ENCODE assay signal across 8 cellular contexts in genomic region chr22:37193629-37194191, GRCh38. TPM values are rescaled to one million over a fixed set of nuclear protein-coding genes. Genes with fewer than 3 reads are reported as not detected.
DNase-seq lines count a peak whose midpoint lies in the region; ATAC-seq, FAIRE-seq and TF ChIP-seq lines count a peak whose summit lies in the region.

No MANE protein-coding gene starts in this region.

- H3K9me2 ChIP-seq in OCI-LY7 (ENCODE audit: insufficient read depth, low read length) = no peaks in the 10 kb centered on the region

- H3K9ac ChIP-seq in GM12878 (ENCODE audit: control insufficient read depth, insufficient read depth, low read length) (0 out of 2 replicates have a peak overlapping the region, but pooled peaks have one; percentile 9), trophoblast cell (ENCODE audit: low read length) (no peak overlapping the region)

- RAD21 ChIA-PET in GM12878 (lab: Charles Lee; ENCODE audit: unreplicated experiment) = interaction anchor here (0.9 to 3.2 kb wide), 6 partner anchors 29 to 148 kb away, joined by 3 to 22 read pairs (median 4); partner anchors contain the start of gene IL2RB

- H2BK5ac ChIP-seq in trophoblast cell (ENCODE audit: low read depth, low read length, poor library complexity) = no peak overlapping the region

- in situ Hi-C loops in GM12878 (cut with MboI) = no loop called here

- H3K4me3 ChIP-seq in GM12878 = no peak overlapping the region
- H3K4me3 ChIP-seq in trophoblast cell (ENCODE audit: low read depth, low read length) = no peak overlapping the region
- H3K4me3 ChIP-seq in OCI-LY7 (ENCODE audit: low read depth, low read length, poor library complexity, severe bottlenecking) = no peak overlapping the region

- no peak overlapping the region for H3K4ac ChIP-seq in trophoblast cell (ENCODE audit: low read depth, low read length)

- H3K36me3 ChIP-seq in GM12878 (ENCODE audit: control insufficient read depth in 2 of 2, insufficient read depth in 2 of 2, low read length in 1 of 2) = no peaks in the 10 kb centered on the region
- H3K36me3 ChIP-seq in trophoblast cell (ENCODE audit: control insufficient read depth in 1 of 2, insufficient read depth in 2 of 2, low read length in 2 of 2) = no peaks in the 10 kb centered on the region
- no peaks in the 10 kb centered on the region for H3K36me3 ChIP-seq in OCI-LY7 (ENCODE audit: insufficient read depth, low read length)

- intact Hi-C loops in GM12878 (cut with micrococcal nuclease; ENCODE audit: unreplicated experiment) (loop anchor here (1.0 to 10.0 kb wide), 3 partner anchors 27 to 409 kb away; partner anchors contain the start of gene IL2RB), OCI-LY7 (cut with micrococcal nuclease; ENCODE audit: unreplicated experiment) (no loop called here)

- H3K27ac ChIP-seq in GM12878 (ENCODE audit: control insufficient read depth, insufficient read depth) (peak overlapping the region; percentile 49), trophoblast cell (ENCODE audit: low read depth, low read length) (no peak overlapping the region), OCI-LY7 (ENCODE audit: low read depth, low read length, poor library complexity, severe bottlenecking) (no peak overlapping the region)

- CTCF ChIA-PET in GM12878 (lab: Yijun Ruan, JAX) = interaction anchor here (0.6 to 6.4 kb wide), 14 partner anchors 13 to 148 kb away, joined by 3 to 53 read pairs (median 3); partner anchors contain the start of gene IL2RB
- CTCF ChIA-PET in OCI-LY7 (lab: Charles Lee; ENCODE audit: unreplicated experiment) = no interaction called here

- BruUV-seq in GM12878 (replicated peaks; lab: Mats Ljungman, UMichigan) = no TSS peak
- no TSS peak for BruUV-seq in OCI-LY7 (replicated peaks; lab: Mats Ljungman, UMichigan)

- H4K20me1 ChIP-seq in GM12878 (ENCODE audit: control insufficient read depth, insufficient read depth) = no peaks in the 10 kb centered on the region
- H4K20me1 ChIP-seq in OCI-LY7 (ENCODE audit: insufficient read depth, low read length) = no peaks in the 10 kb centered on the region

- TF ChIP-seq POLR2A in GM12878 (IDR thresholded peaks at IDR 0.05; ENCODE audit: low read depth, low read length) = no peak

- H3K9me3 ChIP-seq in GM12878 (replicated peaks; ENCODE audit: control insufficient read depth, insufficient read depth, low read length) = no peaks in the 10 kb centered on the region; the same call in 2 of the 3 replicates
- peaks cover 1% of the 10 kb centered on the region for H3K9me3 ChIP-seq in trophoblast cell (ENCODE audit: insufficient read depth, low read depth, low read length)
- peaks cover 12% of the 10 kb centered on the region; the same call in 1 of the 2 replicates for H3K9me3 ChIP-seq in OCI-LY7 (ENCODE audit: low read length)

- peak overlapping the region; percentile 65 for H2AFZ ChIP-seq in GM12878 (ENCODE audit: control insufficient read depth, low read depth, low read length)
- no peak overlapping the region for H2AFZ ChIP-seq in trophoblast cell (ENCODE audit: insufficient read depth, low read length, poor library complexity)
- no peak overlapping the region for H2AFZ ChIP-seq in OCI-LY7 (ENCODE audit: low read length)

- peak; percentile 34 for ATAC-seq in GM12878

- POLR2A ChIA-PET in GM12878 (lab: Charles Lee) (interaction anchor here (0.7 to 2.1 kb wide), 10 partner anchors 8 to 66 kb away, joined by 3 to 10 read pairs (median 4); partner anchors contain the start of genes IL2RB and RAC2), OCI-LY7 (lab: Charles Lee) (interaction anchor here (0.8 kb wide), 1 partner anchor 15 kb away, joined by 4 read pairs; no protein-coding TSS in a partner anchor)

- H3K79me2 ChIP-seq in GM12878 (ENCODE audit: control insufficient read depth, insufficient read depth, low read length) = peaks cover 5% of the 10 kb centered on the region; the same call in 1 of the 2 replicates
- H3K79me2 ChIP-seq in trophoblast cell (ENCODE audit: control insufficient read depth, insufficient read depth, low read length, poor library complexity) = peaks cover 10% of the 10 kb centered on the region
- H3K79me2 ChIP-seq in OCI-LY7 (ENCODE audit: insufficient read depth, low read depth, low read length) = no peaks in the 10 kb centered on the region

- H2BK120ac ChIP-seq in trophoblast cell (ENCODE audit: insufficient read depth, low read length, poor library complexity) = no peak overlapping the region

- TF ChIP-seq CTCF in GM12878 (IDR thresholded peaks at IDR 0.05 in 2 of 3, conservative IDR thresholded peaks at IDR 0.05 in 1 of 3; ENCODE audit: control insufficient read depth in 2 of 3, extremely low read depth in 1 of 3, insufficient read depth in 1 of 3, low read depth in 3 of 3, low read length in 3 of 3) = no peak
- TF ChIP-seq CTCF in OCI-LY7 (conservative IDR thresholded peaks at IDR 0.05; ENCODE audit: low read length) = no peak
- TF ChIP-seq CTCF in D721Med (IDR thresholded peaks at IDR 0.05; ENCODE audit: insufficient read depth, missing control alignments) = no peak

- H3K23ac ChIP-seq in trophoblast cell (ENCODE audit: low read length) = no peak overlapping the region

- peak in 1 of 2 experiments; percentile 57; a peak in 1 of 4 replicates for TF ChIP-seq EP300 in GM12878 (IDR thresholded peaks at IDR 0.05; ENCODE audit: borderline replicate concordance in 1 of 2, control insufficient read depth in 1 of 2, low read depth in 2 of 2, low read length in 2 of 2)

- H3K4me1 ChIP-seq in GM12878 (ENCODE audit: control insufficient read depth, insufficient read depth, low read length) (peaks cover 18% of the 10 kb centered on the region), trophoblast cell (ENCODE audit: control insufficient read depth in 1 of 2, insufficient read depth in 2 of 2, low read length in 2 of 2) (peaks cover 26 to 31% of the 10 kb centered on the region in 2 experiments), OCI-LY7 (ENCODE audit: insufficient read depth, low read length, poor library complexity, severe bottlenecking) (peaks cover 5% of the 10 kb centered on the region)

- SMC1A ChIA-PET in GM12878 (lab: Charles Lee; ENCODE audit: uncharacterized antibody, unreplicated experiment) = interaction anchor here (0.6 to 5.5 kb wide), 17 partner anchors 10 to 234 kb away, joined by 3 to 64 read pairs (median 3); partner anchors contain the start of gene IL2RB

- peaks cover 33% of the 10 kb centered on the region for H3K79me1 ChIP-seq in trophoblast cell (ENCODE audit: low read length)

- H3K14ac ChIP-seq in trophoblast cell (ENCODE audit: low read length) = no peak overlapping the region

- H4K12ac ChIP-seq in trophoblast cell (ENCODE audit: low read depth, low read length) = no peak overlapping the region

- no peak overlapping the region for H2AK5ac ChIP-seq in trophoblast cell (ENCODE audit: low read length)

- 19% methylated on average over 10 of the region's 10 CpGs for WGBS in GM12878 (ENCODE audit: insufficient coverage, insufficient replicate concordance, low lambda C conversion rate, missing lambda C conversion rate)
- WGBS in trophoblast cell (ENCODE audit: extremely low coverage, insufficient coverage, insufficient read length) = no CpG with 5 or more reads among the region's 10 CpGs

- no peak for TF ChIP-seq RAD21 in GM12878 (IDR thresholded peaks at IDR 0.05; ENCODE audit: insufficient read depth, low read depth, low read length)

- no peak for FAIRE-seq in GM12878 (lab: Jason Lieb, UNC)
- FAIRE-seq in D721Med (lab: Jason Lieb, UNC) = no peak

- H3K18ac ChIP-seq in trophoblast cell (ENCODE audit: low read length) = no peak overlapping the region

- H2BK12ac ChIP-seq in trophoblast cell (ENCODE audit: low read length) = peak overlapping the region; percentile 75

- H3K4me2 ChIP-seq in GM12878 (ENCODE audit: control insufficient read depth, insufficient read depth) (peak overlapping the region; percentile 11; the same call in 1 of the 2 replicates), trophoblast cell (ENCODE audit: low read length) (no peak overlapping the region), OCI-LY7 (ENCODE audit: low read length) (no peak overlapping the region)

- H3K27me3 ChIP-seq in GM12878 (replicated peaks in 1 of 2; ENCODE audit: control insufficient read depth in 2 of 2, insufficient read depth in 2 of 2, low read length in 1 of 2) = no peaks in the 10 kb centered on the region
- H3K27me3 ChIP-seq in trophoblast cell (ENCODE audit: insufficient read depth, low read length) = no peaks in the 10 kb centered on the region

- no peak overlapping the region for H4K8ac ChIP-seq in trophoblast cell (ENCODE audit: low read depth, low read length)

- no peak overlapping the region for H4K91ac ChIP-seq in trophoblast cell (ENCODE audit: low read depth, low read length)

- DNase-seq in CMK (ENCODE audit: low read depth) (peak; percentile 94), OCI-M1 (lab: John Stamatoyannopoulos, UW) (peak; percentile 97), GM12878 (ENCODE audit: low read depth, low spot score) (no peak), trophoblast cell (peak in 1 of 2 donors; percentile 40), OCI-LY7 (ENCODE audit: low spot score) (no peak), D721Med (ENCODE audit: insufficient read length, low spot score) (no peak), GM19238 (ENCODE audit: insufficient read length, low spot score) (no peak), NCI-H2029 treated with DMSO at 0.1 percent for 48 hours (lab: John Stamatoyannopoulos, UW) (no peak)

RNA-seq across cellular contexts. Expression of gene C1QTNF6, which starts 5.7 kb away (rescaled TPM):
- total RNA-seq in GM12878 (2013; cell fraction: nucleolus; rRNA removed) = 23.7 and 26.2 TPM in 2 replicates
- 1.1 and 1.3 TPM in 2 replicates for total RNA-seq in GM12878 (2014; rRNA removed)
- 1.6 and 1.7 TPM in 2 replicates for total RNA-seq in GM12878 (2014; rRNA removed; fragmentation: Illumina TruSeq; extraction: Trizol)
- total RNA-seq in GM12878 (2021) = 2.1 and 2.4 TPM in 2 replicates
- 2.3 TPM for polyA plus RNA-seq in GM12878 (2011; ENCODE audit: low read depth)
- 3.9 and 4.1 TPM in 2 replicates for polyA plus RNA-seq in GM12878 (2011; rRNA removed)
- polyA plus RNA-seq in GM12878 (2011; cell fraction: cytosol; rRNA removed) = 4.7 and 5.2 TPM in 2 replicates
- 23.6 and 35.1 TPM in 2 replicates for polyA plus RNA-seq in GM12878 (2011; cell fraction: nucleus; rRNA removed)
- 3.4 and 3.7 TPM in 2 replicates for polyA plus RNA-seq in GM12878 (2012)
- 1.1 and 1.5 TPM in 2 replicates for polyA plus RNA-seq in GM12878 (2014; fragmentation: Illumina TruSeq; extraction: Trizol)
- polyA plus RNA-seq in GM12878 (2014; fragmentation: Nextera tagmentation; extraction: Ambion mirVana) = under 1 TPM; 0.16 to 0.18 TPM
- polyA plus RNA-seq in GM12878 (2014; rRNA removed) = 2.5 and 2.7 TPM in 2 replicates
- 1 to 10 TPM in 1 of 2 experiments, under 1 TPM in 1; 0.99 to 1.1 TPM for polyA plus RNA-seq in GM12878 (2016; fragmentation: Nextera tagmentation; extraction: Ambion mirVana)
- polyA minus RNA-seq in GM12878 (2011; rRNA and poly(A)+ RNA removed) = 5.9 and 8.9 TPM in 2 replicates
- polyA minus RNA-seq in GM12878 (2011; cell fraction: cytosol; rRNA and poly(A)+ RNA removed) = 2.8 and 4.1 TPM in 2 replicates
- polyA minus RNA-seq in GM12878 (2011; cell fraction: nucleus; rRNA and poly(A)+ RNA removed) = 14.0 and 16.0 TPM in 2 replicates
- polyA plus RNA-seq in trophoblast cell (2013) = 64.9 and 67.2 TPM in 2 replicates
- 6.8 and 7.3 TPM in 2 replicates for total RNA-seq in OCI-LY7 (2014; rRNA removed; shearing (Covaris generic))
- total RNA-seq in OCI-LY7 (2022) = 18.7 and 19.6 TPM in 2 replicates

RNA-seq across cellular contexts. Expression of gene SSTR3, which starts 18.6 kb away (rescaled TPM):
- total RNA-seq in GM12878 (2013; cell fraction: nucleolus; rRNA removed) = 12.3 and 12.5 TPM in 2 replicates
- total RNA-seq in GM12878 (2014; rRNA removed) = 3.6 and 4.5 TPM in 2 replicates
- total RNA-seq in GM12878 (2014; rRNA removed; fragmentation: Illumina TruSeq; extraction: Trizol) = 2.5 and 2.8 TPM in 2 replicates
- 4.5 TPM in 2 replicates for total RNA-seq in GM12878 (2021)
- 2.6 TPM for polyA plus RNA-seq in GM12878 (2011; ENCODE audit: low read depth)
- polyA plus RNA-seq in GM12878 (2011; rRNA removed) = 3.6 and 4.3 TPM in 2 replicates
- polyA plus RNA-seq in GM12878 (2011; cell fraction: cytosol; rRNA removed) = 4.7 and 5.3 TPM in 2 replicates
- 10.9 and 11.1 TPM in 2 replicates for polyA plus RNA-seq in GM12878 (2011; cell fraction: nucleus; rRNA removed)
- 5.5 and 6.9 TPM in 2 replicates for polyA plus RNA-seq in GM12878 (2012)
- polyA plus RNA-seq in GM12878 (2014; fragmentation: Illumina TruSeq; extraction: Trizol) = 1.6 and 2.3 TPM in 2 replicates
- under 1 TPM; 0.03 to 0.46 TPM for polyA plus RNA-seq in GM12878 (2014; fragmentation: Nextera tagmentation; extraction: Ambion mirVana)
- polyA plus RNA-seq in GM12878 (2014; rRNA removed) = 4.0 and 4.3 TPM in 2 replicates
- 1 to 10 TPM in 1 of 2 experiments, under 1 TPM in 1; 0.74 to 1.2 TPM for polyA plus RNA-seq in GM12878 (2016; fragmentation: Nextera tagmentation; extraction: Ambion mirVana)
- 6.1 and 11.3 TPM in 2 replicates for polyA minus RNA-seq in GM12878 (2011; rRNA and poly(A)+ RNA removed)
- polyA minus RNA-seq in GM12878 (2011; cell fraction: cytosol; rRNA and poly(A)+ RNA removed) = 2.7 and 3.5 TPM in 2 replicates
- 3.1 and 4.2 TPM in 2 replicates for polyA minus RNA-seq in GM12878 (2011; cell fraction: nucleus; rRNA and poly(A)+ RNA removed)
- not detected in 2 replicates for polyA plus RNA-seq in trophoblast cell (2013)
- total RNA-seq in OCI-LY7 (2014; rRNA removed; shearing (Covaris generic)) = 0.05 and 0.25 TPM in 2 replicates
- total RNA-seq in OCI-LY7 (2022) = 0.30 TPM in 2 replicates

RNA-seq across cellular contexts. Expression of gene IL2RB, which starts 44.0 kb away (rescaled TPM):
- total RNA-seq in GM12878 (2013; cell fraction: nucleolus; rRNA removed) = 55.9 and 64.1 TPM in 2 replicates
- total RNA-seq in GM12878 (2014; rRNA removed) (12.4 and 14.8 TPM in 2 replicates), GM12878 (2014; rRNA removed; fragmentation: Illumina TruSeq; extraction: Trizol) (11.7 and 14.3 TPM in 2 replicates), GM12878 (2021) (86.8 and 91.9 TPM in 2 replicates), OCI-LY7 (2022) (not detected in 2 replicates)
- 28.0 TPM for polyA plus RNA-seq in GM12878 (2011; ENCODE audit: low read depth)
- polyA plus RNA-seq in GM12878 (2011; rRNA removed) (27.7 and 91.9 TPM in 2 replicates), GM12878 (2014; fragmentation: Illumina TruSeq; extraction: Trizol) (24.3 and 56.0 TPM in 2 replicates), GM12878 (2014; fragmentation: Nextera tagmentation; extraction: Ambion mirVana) (10 to 100 TPM; 10.2 TPM), GM12878 (2014; rRNA removed) (46.1 and 56.0 TPM in 2 replicates), GM12878 (2016; fragmentation: Nextera tagmentation; extraction: Ambion mirVana) (100 to 1,000 TPM; 119 to 120 TPM)
- polyA plus RNA-seq in GM12878 (2011; cell fraction: cytosol; rRNA removed) = 89.5 and 131 TPM in 2 replicates
- polyA plus RNA-seq in GM12878 (2011; cell fraction: nucleus; rRNA removed) = 145 TPM in 2 replicates
- 50.5 and 64.7 TPM in 2 replicates for polyA plus RNA-seq in GM12878 (2012)
- polyA minus RNA-seq in GM12878 (2011; rRNA and poly(A)+ RNA removed) = 34.5 and 58.6 TPM in 2 replicates
- polyA minus RNA-seq in GM12878 (2011; cell fraction: cytosol; rRNA and poly(A)+ RNA removed) = 47.5 and 49.2 TPM in 2 replicates
- 19.7 and 32.2 TPM in 2 replicates for polyA minus RNA-seq in GM12878 (2011; cell fraction: nucleus; rRNA and poly(A)+ RNA removed)
- polyA plus RNA-seq in trophoblast cell (2013) = 6.6 and 6.7 TPM in 2 replicates
- total RNA-seq in OCI-LY7 (2014; rRNA removed; shearing (Covaris generic)) = not detected in 2 replicates

RNA-seq across cellular contexts. Expression of gene RAC2, which starts 50.4 kb away (rescaled TPM):
- total RNA-seq in GM12878 (2013; cell fraction: nucleolus; rRNA removed) = 143 and 150 TPM in 2 replicates
- total RNA-seq in GM12878 (2014; rRNA removed) (251 and 282 TPM in 2 replicates), GM12878 (2014; rRNA removed; fragmentation: Illumina TruSeq; extraction: Trizol) (135 and 149 TPM in 2 replicates), GM12878 (2021) (382 and 386 TPM in 2 replicates), OCI-LY7 (2022) (321 and 331 TPM in 2 replicates)
- polyA plus RNA-seq in GM12878 (2011; ENCODE audit: low read depth) = 314 TPM
- polyA plus RNA-seq in GM12878 (2011; rRNA removed) (84.4 and 296 TPM in 2 replicates), GM12878 (2014; fragmentation: Illumina TruSeq; extraction: Trizol) (166 and 339 TPM in 2 replicates), GM12878 (2014; fragmentation: Nextera tagmentation; extraction: Ambion mirVana) (100 to 1,000 TPM; 102 to 108 TPM), GM12878 (2014; rRNA removed) (313 and 369 TPM in 2 replicates), GM12878 (2016; fragmentation: Nextera tagmentation; extraction: Ambion mirVana) (100 to 1,000 TPM; 320 to 330 TPM)
- polyA plus RNA-seq in GM12878 (2011; cell fraction: cytosol; rRNA removed) = 317 and 416 TPM in 2 replicates
- polyA plus RNA-seq in GM12878 (2011; cell fraction: nucleus; rRNA removed) = 561 and 566 TPM in 2 replicates
- 512 and 607 TPM in 2 replicates for polyA plus RNA-seq in GM12878 (2012)
- polyA minus RNA-seq in GM12878 (2011; rRNA and poly(A)+ RNA removed) = 200 and 233 TPM in 2 replicates
- 155 and 158 TPM in 2 replicates for polyA minus RNA-seq in GM12878 (2011; cell fraction: cytosol; rRNA and poly(A)+ RNA removed)
- 185 and 303 TPM in 2 replicates for polyA minus RNA-seq in GM12878 (2011; cell fraction: nucleus; rRNA and poly(A)+ RNA removed)
- 1.9 and 2.5 TPM in 2 replicates for polyA plus RNA-seq in trophoblast cell (2013)
- 91.5 and 142 TPM in 2 replicates for total RNA-seq in OCI-LY7 (2014; rRNA removed; shearing (Covaris generic))

Comparison
In these comparisons a context has a peak if more than half of its experiments do, and no peak if none do; other contexts are left out.
1. DNase-seq: peak in CMK (single experiment) and OCI-M1 (single experiment); none in GM12878 (single experiment), OCI-LY7 (single experiment), D721Med (single experiment), GM19238 (single experiment) and NCI-H2029 treated with DMSO at 0.1 percent for 48 hours (single experiment).
2. RNA of gene IL2RB, which starts 44.0 kb away (total RNA-seq): 11.7 to 91.9 TPM in GM12878; not detected in OCI-LY7; every median in the first group is over 10 times any median in the second.